19 cellular contexts compared by ENCODE assay signal in the genomic region with DNA sequence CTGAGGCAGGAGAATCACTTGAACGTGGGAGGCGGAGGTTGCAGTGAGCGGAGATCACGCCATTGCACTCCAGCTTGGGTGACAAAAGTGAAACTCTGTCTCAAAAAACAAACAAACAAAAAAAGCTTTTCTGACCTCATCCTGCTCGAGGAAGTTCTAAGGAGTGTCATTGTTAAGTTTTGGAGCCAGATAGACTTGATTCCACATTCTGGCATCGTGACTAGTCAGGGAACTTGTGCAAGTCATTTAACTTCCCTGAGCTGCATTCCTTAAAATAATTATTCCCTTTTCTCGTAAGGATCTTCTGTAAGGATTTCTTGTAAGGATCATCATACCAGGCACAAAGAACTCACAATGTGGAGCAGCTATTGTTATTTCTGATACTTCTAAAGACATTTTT. TPM values are rescaled to one million over a fixed set of nuclear protein-coding genes. Genes with fewer than 3 reads are reported as not detected.
DNase-seq lines count a peak whose midpoint lies in the region; ATAC-seq and TF ChIP-seq lines count a peak whose summit lies in the region.
"Had no signal": no experiment of that assay in that cellular context is flagged by ENCODE, and none has a peak within 500 bp of the region (broad histone marks: within the 10 kb centered on the region; RNA-seq: fewer than 3 reads in every experiment).

No MANE protein-coding gene starts in this region.

- TF ChIP-seq CTCF in fibroblast of pulmonary artery (IDR thresholded peaks at IDR 0.05; ENCODE audit: low read length, missing control alignments), result no peak
- TF ChIP-seq CTCF in foreskin keratinocyte (conservative IDR thresholded peaks at IDR 0.05), result no peak
- no peak for TF ChIP-seq CTCF in progenitor cell of endocrine pancreas (IDR thresholded peaks at IDR 0.05; ENCODE audit: unreplicated experiment)

- H3K27me3 ChIP-seq in adipocyte (replicated peaks; ENCODE audit: control insufficient read depth, insufficient read depth, low read length) (no peaks in the 10 kb centered on the region), foreskin keratinocyte (no peaks in the 10 kb centered on the region)

- no peaks in the 10 kb centered on the region for H3K9me3 Mint-ChIP-seq in progenitor cell of endocrine pancreas (ENCODE audit: low read depth)
- H3K9me3 Mint-ChIP-seq in stimulated activated naive CD8-positive, alpha-beta T cell treated with anti-CD3 and anti-CD28 coated beads, Interleukin-15, amount 100 ng/mL, for 72 hours, result no peaks in the 10 kb centered on the region
- H3K9me3 Mint-ChIP-seq: CD4-positive, alpha-beta memory T cell had no signal

- peaks cover 12% of the 10 kb centered on the region for H3K36me3 ChIP-seq in adipocyte (ENCODE audit: control insufficient read depth, insufficient read depth, low read length, severe bottlenecking)

- H3K4me1 Mint-ChIP-seq in progenitor cell of endocrine pancreas (ENCODE audit: low read depth), result peaks cover 4% of the 10 kb centered on the region
- H3K4me1 Mint-ChIP-seq in stimulated activated naive CD8-positive, alpha-beta T cell treated with anti-CD3 and anti-CD28 coated beads, Interleukin-15, amount 100 ng/mL, for 72 hours, result no peaks in the 10 kb centered on the region

- DNase-seq in GM04503 (ENCODE audit: low read depth) (peak; percentile 55), adipocyte (ENCODE audit: low read depth) (peak; percentile 44), fibroblast of pulmonary artery (ENCODE audit: low read depth) (peak; percentile 30), foreskin keratinocyte (no peak), progenitor cell of endocrine pancreas (ENCODE audit: low spot score, unreplicated experiment) (no peak)
- no peak for DNase-seq in stimulated activated naive CD8-positive, alpha-beta T cell treated with anti-CD3 and anti-CD28 coated beads, Interleukin-15, amount 100 ng/mL, for 72 hours
- DNase-seq: Calu3; CD4-positive, alpha-beta memory T cell; DMS53; KG1; NCI-H1417 treated with DMSO at 0.1 percent for 48 hours; NCI-H2029 treated with DMSO at 0.1 percent for 48 hours; NCI-H2171 treated with DMSO at 0.1 percent for 48 hours; NCI-H446 treated with DMSO at 0.1 percent for 48 hours; NCI-H774; RPMI8226 had no signal

- no peak overlapping the region for H3K4me3 Mint-ChIP-seq in progenitor cell of endocrine pancreas (ENCODE audit: low read depth)
- no peak overlapping the region for H3K4me3 Mint-ChIP-seq in stimulated activated naive CD8-positive, alpha-beta T cell treated with anti-CD3 and anti-CD28 coated beads, Interleukin-15, amount 100 ng/mL, for 72 hours
- H3K4me3 Mint-ChIP-seq: CD4-positive, alpha-beta memory T cell had no signal

- no peak overlapping the region for H3K9ac ChIP-seq in adipocyte (ENCODE audit: low read length)

- H3K27me3 Mint-ChIP-seq in progenitor cell of endocrine pancreas, result no peaks in the 10 kb centered on the region
- H3K27me3 Mint-ChIP-seq in stimulated activated naive CD8-positive, alpha-beta T cell treated with anti-CD3 and anti-CD28 coated beads, Interleukin-15, amount 100 ng/mL, for 72 hours, result no peaks in the 10 kb centered on the region
- H3K27me3 Mint-ChIP-seq: CD4-positive, alpha-beta memory T cell had no signal

- no peak overlapping the region for H3K27ac ChIP-seq in foreskin keratinocyte

- peaks cover 25% of the 10 kb centered on the region for H3K4me1 ChIP-seq in adipocyte (ENCODE audit: control insufficient read depth, insufficient read depth, low read length)
- no peaks in the 10 kb centered on the region for H3K4me1 ChIP-seq in foreskin keratinocyte

- peak overlapping the region; percentile 6 for H3K4me3 ChIP-seq in adipocyte (ENCODE audit: low read length)
- H3K4me3 ChIP-seq in fibroblast of pulmonary artery (replicated peaks; ENCODE audit: low read depth, low read length), result no peak overlapping the region
- H3K4me3 ChIP-seq: GM12878 had no signal

- H3K9me3 ChIP-seq in adipocyte (ENCODE audit: control insufficient read depth, low read length), result no peaks in the 10 kb centered on the region

- no peak for ATAC-seq in HG03432 (IDR thresholded peaks at IDR 0.05; ENCODE audit: unreplicated experiment)
- no peak for ATAC-seq in foreskin keratinocyte
- ATAC-seq in stimulated activated naive CD8-positive, alpha-beta T cell treated with anti-CD3 and anti-CD28 coated beads, Interleukin-15, amount 100 ng/mL, for 72 hours, result no peak
- ATAC-seq: GM12878, HepG2 had no signal

- H3K36me3 Mint-ChIP-seq in progenitor cell of endocrine pancreas (ENCODE audit: insufficient read depth), result peaks cover 1% of the 10 kb centered on the region

- H3K27ac Mint-ChIP-seq in progenitor cell of endocrine pancreas, result no peak overlapping the region
- H3K27ac Mint-ChIP-seq in stimulated activated naive CD8-positive, alpha-beta T cell treated with anti-CD3 and anti-CD28 coated beads, Interleukin-15, amount 100 ng/mL, for 72 hours, result no peak overlapping the region
- H3K27ac Mint-ChIP-seq: CD4-positive, alpha-beta memory T cell had no signal

RNA-seq across cellular contexts. Expression of a gene that starts 26.3 kb away (rescaled TPM):
- total RNA-seq in foreskin keratinocyte (23.5 and 29.9 TPM in 2 replicates), progenitor cell of endocrine pancreas (20.4 and 20.8 TPM in 2 replicates)
- 20.2 and 24.4 TPM in 2 replicates for polyA plus RNA-seq in foreskin keratinocyte

Comparison
In these comparisons a context has a peak if more than half of its experiments do, and no peak if none do; other contexts are left out.
1. DNase-seq: peak in GM04503 (single experiment), adipocyte (single experiment) and fibroblast of pulmonary artery (single experiment); none in foreskin keratinocyte (0 of 2), progenitor cell of endocrine pancreas (single experiment) and stimulated activated naive CD8-positive, alpha-beta T cell treated with anti-CD3 and anti-CD28 coated beads, Interleukin-15, amount 100 ng/mL, for 72 hours (0 of 2).